22 cellular contexts compared by ENCODE assay signal in genomic region chr2:205030695-205031094, GRCh38.
A peak's percentile ranks its signal among the peaks of the same experiment; 100 is the strongest.
DNase-seq lines count a peak whose midpoint lies in the region; ATAC-seq and TF ChIP-seq lines count a peak whose summit lies in the region.
"Had no signal": no experiment of that assay in that cellular context is flagged by ENCODE, and none has a peak within 500 bp of the region (broad histone marks: within the 10 kb centered on the region; RNA-seq: fewer than 3 reads in every experiment).

No MANE protein-coding gene starts in this region.

- no peak overlapping the region for H2AFZ ChIP-seq in SK-N-SH (ENCODE audit: low read depth)
- H2AFZ ChIP-seq: GM23248 had no signal

- DNase-seq in SK-N-SH (no peak), SJCRH30 (no peak), choroid plexus epithelial cell (ENCODE audit: low read depth) (peak; percentile 53), smooth muscle cell of the brain vasculature (ENCODE audit: low read depth, low spot score) (peak; percentile 57), DMS53 treated with DMSO at 0.1 percent for 48 hours (lab: John Stamatoyannopoulos, UW; ENCODE audit: unreplicated experiment) (no peak)
- DNase-seq: ACHN; AML-193; BE2C; Calu3; CD4-positive, alpha-beta T cell; CD8-positive, alpha-beta memory T cell; DMS53; DND-41; GM23248; H7; HCEC 1CT had no signal

- 76% methylated on average over 1 of the region's 1 CpG for WGBS in SK-N-SH (ENCODE audit: low lambda C conversion rate)

- H3K36me3 ChIP-seq in SK-N-SH (replicated peaks in 1 of 2; ENCODE audit: control insufficient read depth in 1 of 2, insufficient read depth in 2 of 2, low read length in 1 of 2) (no peaks in the 10 kb centered on the region), SJCRH30 (no peaks in the 10 kb centered on the region)
- H3K36me3 ChIP-seq: BE2C; BLaER1 treated with 17β-estradiol and CSF1 and Interleukin-3, amounts not matched to agents 10 nM and 100 nM had no signal

- CTCF ChIA-PET in SK-N-SH (lab: Yijun Ruan, JAX) = interaction anchor here (1.0 kb wide), 1 partner anchor 648 kb away, joined by 3 read pairs; no protein-coding TSS in a partner anchor

- no peak overlapping the region for H3K4me3 ChIP-seq in SK-N-SH (ENCODE audit: low read depth in 2 of 2, low read length in 1 of 2)
- no peak overlapping the region for H3K4me3 ChIP-seq in SJCRH30
- H3K4me3 ChIP-seq in choroid plexus epithelial cell (ENCODE audit: low read depth, low read length) = no peak overlapping the region
- H3K4me3 ChIP-seq: A549; BLaER1 treated with 17β-estradiol and CSF1 and Interleukin-3, amounts not matched to agents 10 nM and 100 nM; GM23248 had no signal

- ATAC-seq in SK-N-SH treated with all-trans-retinoic acid at 6 μM for 48 hours (no peak), HG02678 (IDR thresholded peaks at IDR 0.05; ENCODE audit: unreplicated experiment) (no peak), HG03520 (IDR thresholded peaks at IDR 0.05; ENCODE audit: unreplicated experiment) (no peak)
- ATAC-seq: A549 had no signal

- no peaks in the 10 kb centered on the region for H3F3A ChIP-seq in SK-N-SH (replicated peaks; ENCODE audit: insufficient read depth)

- H3K27me3 ChIP-seq in SK-N-SH (ENCODE audit: insufficient read depth) = no peaks in the 10 kb centered on the region
- H3K27me3 ChIP-seq in SJCRH30 = no peaks in the 10 kb centered on the region
- H3K27me3 ChIP-seq: BE2C; BLaER1 treated with 17β-estradiol and CSF1 and Interleukin-3, amounts not matched to agents 10 nM and 100 nM had no signal

- H3K79me2 ChIP-seq in SK-N-SH (ENCODE audit: insufficient read depth) = no peaks in the 10 kb centered on the region

- H3K9me2 ChIP-seq in SK-N-SH = no peaks in the 10 kb centered on the region

- no peaks in the 10 kb centered on the region for H3K9me3 ChIP-seq in SK-N-SH
- no peaks in the 10 kb centered on the region; the same call in 1 of the 2 replicates for H3K9me3 ChIP-seq in SJCRH30 (replicated peaks)
- H3K9me3 ChIP-seq: A549; BE2C; BLaER1 treated with 17β-estradiol and CSF1 and Interleukin-3, amounts not matched to agents 10 nM and 100 nM had no signal

- H3K9ac ChIP-seq in SK-N-SH = no peak overlapping the region
- H3K9ac ChIP-seq: BLaER1 treated with 17β-estradiol and CSF1 and Interleukin-3, amounts not matched to agents 10 nM and 100 nM; GM23248 had no signal

- TF ChIP-seq CTCF in SK-N-SH (IDR thresholded peaks at IDR 0.05) = no peak
- no peak for TF ChIP-seq CTCF in choroid plexus epithelial cell (conservative IDR thresholded peaks at IDR 0.05; ENCODE audit: low read depth, low read length)

- no peaks in the 10 kb centered on the region for H4K20me1 ChIP-seq in SK-N-SH (ENCODE audit: insufficient read depth)
- H4K20me1 ChIP-seq: BLaER1 treated with 17β-estradiol and CSF1 and Interleukin-3, amounts not matched to agents 10 nM and 100 nM had no signal

- H3K4me1 ChIP-seq in SK-N-SH (ENCODE audit: control insufficient read depth in 1 of 2, insufficient read depth in 2 of 2, low read depth in 1 of 2, low read length in 1 of 2) (peaks cover 3 to 8% of the 10 kb centered on the region in 2 experiments; a peak in 3 of 4 replicates), SJCRH30 (peaks cover 36% of the 10 kb centered on the region)
- H3K4me1 ChIP-seq: BLaER1 treated with 17β-estradiol and CSF1 and Interleukin-3, amounts not matched to agents 10 nM and 100 nM had no signal

- no peak for TF ChIP-seq EP300 in SK-N-SH (IDR thresholded peaks at IDR 0.05; ENCODE audit: borderline replicate concordance in 1 of 2, low read depth in 1 of 2, low read length in 1 of 2)

- H3K27ac ChIP-seq in SK-N-SH (ENCODE audit: low read depth in 2 of 2, low read length in 1 of 2) = no peak overlapping the region
- 0 out of 2 replicates have a peak overlapping the region, but pooled peaks have one; percentile 8 for H3K27ac ChIP-seq in SJCRH30
- H3K27ac ChIP-seq: 22Rv1; A549; BLaER1 treated with 17β-estradiol and CSF1 and Interleukin-3, amounts not matched to agents 10 nM and 100 nM; GM23248 had no signal

- POLR2A ChIA-PET in SK-N-SH (lab: Yijun Ruan, JAX) = no interaction called here

- H3K4me2 ChIP-seq in SK-N-SH = no peak overlapping the region
- H3K4me2 ChIP-seq: A549; BLaER1 treated with 17β-estradiol and CSF1 and Interleukin-3, amounts not matched to agents 10 nM and 100 nM had no signal

- TF ChIP-seq RAD21 in SK-N-SH (IDR thresholded peaks at IDR 0.05; ENCODE audit: low read length) = no peak

TF ChIP-seq in SK-N-SH treated with all-trans-retinoic acid at 6 μM for 48 hours, 23 proteins besides CTCF, POLR2A, EP300 and RAD21:
- TF ChIP-seq ZFP3 (CRISPR knock-in tag; IDR thresholded peaks at IDR 0.05) (no peak), ZNF70 (CRISPR knock-in tag; IDR thresholded peaks at IDR 0.05) (0 out of 2 replicates have a peak, but pooled peaks have one; percentile 51), TCF4 (CRISPR knock-in tag; IDR thresholded peaks at IDR 0.05; ENCODE audit: borderline replicate concordance) (no peak)

TF ChIP-seq in SK-N-SH, 30 proteins besides CTCF, POLR2A, EP300 and RAD21:
- TF ChIP-seq MAX (IDR thresholded peaks at IDR 0.05; ENCODE audit: low read depth) (no peak), TAF1 (IDR thresholded peaks at IDR 0.05; ENCODE audit: borderline replicate concordance, low read depth, low read length) (no peak), FOXM1 (IDR thresholded peaks at IDR 0.05; ENCODE audit: low read depth) (no peak), POLR2AphosphoS5 (IDR thresholded peaks at IDR 0.05; ENCODE audit: low read depth, low read length) (no peak), FOSL2 (IDR thresholded peaks at IDR 0.05; ENCODE audit: borderline replicate concordance, low read depth) (no peak), GABPA (IDR thresholded peaks at IDR 0.05; ENCODE audit: low read depth) (no peak), TEAD4 (IDR thresholded peaks at IDR 0.05; ENCODE audit: borderline replicate concordance, insufficient read depth) (no peak)

Comparison
In these comparisons a context has a peak if more than half of its experiments do, and no peak if none do; other contexts are left out.
1. DNase-seq: peak in choroid plexus epithelial cell (single experiment) and smooth muscle cell of the brain vasculature (single experiment); none in SK-N-SH (single experiment), SJCRH30 (0 of 2) and DMS53 treated with DMSO at 0.1 percent for 48 hours (single experiment).